In the genomic region with DNA sequence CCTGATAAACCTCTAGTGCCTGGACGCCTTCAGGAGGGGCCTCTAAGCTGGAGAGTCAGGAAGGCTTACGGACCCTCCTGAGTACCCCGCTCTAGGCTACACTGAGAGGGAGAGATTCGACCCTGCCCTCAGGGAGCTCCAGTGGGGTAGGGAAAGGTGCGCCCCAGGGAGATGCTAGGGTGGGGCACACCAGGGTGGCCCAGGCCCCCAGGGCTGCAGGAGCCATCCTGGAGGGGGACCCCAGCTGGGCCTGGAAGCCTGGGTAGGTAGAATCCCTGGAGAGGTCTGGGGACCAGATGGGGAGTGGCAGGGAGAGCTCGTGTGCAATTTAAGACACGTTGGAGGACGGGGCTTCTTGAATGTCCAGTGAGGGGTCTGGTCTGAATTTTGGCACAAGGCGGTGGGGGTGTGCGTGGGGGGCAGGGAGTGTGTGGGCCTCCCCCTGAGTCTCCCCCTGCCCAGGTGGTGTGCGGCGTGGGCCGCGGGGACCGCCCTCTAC, we compare ENCODE assay signal across 8 cellular contexts. TPM values are rescaled to one million over a fixed set of nuclear protein-coding genes. Genes with fewer than 3 reads are reported as not detected.
DNase-seq lines count a peak whose midpoint lies in the region; TF ChIP-seq lines count a peak whose summit lies in the region.

No MANE protein-coding gene starts in this region.

- peak; percentile 45 for DNase-seq in NCI-H82 (lab: John Stamatoyannopoulos, UW)
- no peak for DNase-seq in NCI-H82 treated with DMSO at 0.1 percent for 48 hours (lab: John Stamatoyannopoulos, UW; ENCODE audit: unreplicated experiment)
- no peak for DNase-seq in kidney epithelial cell (ENCODE audit: low read depth)
- DNase-seq in GM19240 (ENCODE audit: insufficient read length, low spot score): no peak
- no peak for DNase-seq in NOMO-1 (lab: John Stamatoyannopoulos, UW; ENCODE audit: unreplicated experiment in 2 of 2)
- DNase-seq in EL: no peak

- peak overlapping the region; percentile 93 for H3K27ac Mint-ChIP-seq in activated naive CD8-positive, alpha-beta T cell

- peaks cover 46% of the 10 kb centered on the region for H3K4me1 Mint-ChIP-seq in activated naive CD8-positive, alpha-beta T cell (ENCODE audit: low read depth)

- H3K27me3 ChIP-seq in kidney epithelial cell (ENCODE audit: control insufficient read depth, insufficient read depth, low read length) (peaks cover 6% of the 10 kb centered on the region), stomach smooth muscle (ENCODE audit: control insufficient read depth in 1 of 2, insufficient read depth in 2 of 2, low read length in 2 of 2) (no peaks in the 10 kb centered on the region)

- H3K4me1 ChIP-seq in stomach smooth muscle (ENCODE audit: control insufficient read depth, insufficient read depth, low read length): peaks cover 30% of the 10 kb centered on the region

- H3K27ac ChIP-seq in stomach smooth muscle (ENCODE audit: low read length): peak overlapping the region; percentile 74

- peak overlapping the region; percentile 85 for H3K4me3 Mint-ChIP-seq in activated naive CD8-positive, alpha-beta T cell

- no peaks in the 10 kb centered on the region for H3K36me3 Mint-ChIP-seq in activated naive CD8-positive, alpha-beta T cell

- no peaks in the 10 kb centered on the region for H3K9me3 ChIP-seq in stomach smooth muscle (ENCODE audit: control insufficient read depth in 2 of 2, low read length in 2 of 2)

- H3K4me3 ChIP-seq in kidney epithelial cell (ENCODE audit: low read depth, low read length) (peak overlapping the region; percentile 35), stomach smooth muscle (ENCODE audit: low read length in 2 of 2) (peak overlapping the region; percentile 51 to 80)

- peak overlapping the region; percentile 71 to 72 for H3K9ac ChIP-seq in stomach smooth muscle (ENCODE audit: low read length in 2 of 2)

- H3K36me3 ChIP-seq in kidney epithelial cell (ENCODE audit: control insufficient read depth, insufficient read depth, low read length) (no peaks in the 10 kb centered on the region), stomach smooth muscle (ENCODE audit: control insufficient read depth in 2 of 2, insufficient read depth in 2 of 2, low read length in 2 of 2) (no peaks in the 10 kb centered on the region)

- H3K27me3 Mint-ChIP-seq in activated naive CD8-positive, alpha-beta T cell: no peaks in the 10 kb centered on the region

- no peaks in the 10 kb centered on the region for H3K9me3 Mint-ChIP-seq in activated naive CD8-positive, alpha-beta T cell (ENCODE audit: low read depth)

- TF ChIP-seq CTCF in kidney epithelial cell (IDR thresholded peaks at IDR 0.05; ENCODE audit: insufficient read depth, low read length, poor library complexity, severe bottlenecking): no peak

RNA-seq across cellular contexts. Expression of a gene that starts 4.7 kb away (rescaled TPM):
- total RNA-seq in kidney epithelial cell: 0.21 and 0.27 TPM in 2 replicates

RNA-seq across cellular contexts. Expression of a gene that starts 8.1 kb away (rescaled TPM):
- 64.6 and 86.5 TPM in 2 replicates for total RNA-seq in kidney epithelial cell

RNA-seq across cellular contexts. Expression of a gene that starts 16.3 kb away (rescaled TPM):
- 0.84 and 1.0 TPM in 2 replicates for total RNA-seq in kidney epithelial cell

RNA-seq across cellular contexts. Expression of a gene that starts 17.3 kb away (rescaled TPM):
- total RNA-seq in kidney epithelial cell: 2.5 and 3.0 TPM in 2 replicates

RNA-seq across cellular contexts. Expression of a gene that starts 18.5 kb away (rescaled TPM):
- total RNA-seq in kidney epithelial cell: 309 and 319 TPM in 2 replicates
